In the genomic region with DNA sequence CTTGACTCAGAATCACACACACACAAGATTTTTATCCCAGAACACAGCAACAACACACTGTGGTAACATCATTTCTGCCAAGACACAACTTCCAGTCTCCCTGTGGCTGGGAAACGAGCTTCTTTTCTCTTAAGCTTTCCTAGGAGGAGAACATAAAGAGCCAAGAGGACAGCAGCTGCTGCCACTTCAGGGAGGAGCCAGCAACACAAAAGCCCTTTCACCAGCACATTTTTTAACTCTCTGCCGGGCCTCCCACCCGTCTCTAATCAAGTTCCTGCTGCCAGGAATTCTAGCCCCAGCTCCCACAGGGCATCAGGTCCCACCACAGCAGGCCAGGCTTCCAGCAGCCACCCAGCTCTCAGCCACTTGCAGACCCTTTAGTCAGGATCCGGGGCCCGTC, we compare ENCODE assay signal across 10 cellular contexts. TPM values are rescaled to one million over a fixed set of nuclear protein-coding genes. Genes with fewer than 3 reads are reported as not detected.
DNase-seq lines count a peak whose midpoint lies in the region; TF ChIP-seq lines count a peak whose summit lies in the region.
"Had no signal": no experiment of that assay in that cellular context is flagged by ENCODE, and none has a peak within 500 bp of the region (broad histone marks: within the 10 kb centered on the region; RNA-seq: fewer than 3 reads in every experiment).

No MANE protein-coding gene starts in this region.

- no peak overlapping the region for H3K4me3 ChIP-seq in H7 (ENCODE audit: insufficient read depth, low read depth, low read length)
- H3K4me3 ChIP-seq in astrocyte of the cerebellum (ENCODE audit: low read depth, low read length): peak overlapping the region; percentile 7

- no peaks in the 10 kb centered on the region for H3K27me3 ChIP-seq in H7 (ENCODE audit: control insufficient read depth, insufficient read depth, low read length)

- in situ Hi-C loops in astrocyte of the cerebellum (cut with HindIII; ENCODE audit: low sequenced_read_pairs): no loop called here

- no peaks in the 10 kb centered on the region; the same call in none of the 2 replicates for H3K36me3 ChIP-seq in H7 (replicated peaks; ENCODE audit: control insufficient read depth, insufficient read depth, low read length)

- no peak for TF ChIP-seq CTCF in astrocyte of the cerebellum (IDR thresholded peaks at IDR 0.05; ENCODE audit: low read depth, low read length, missing control alignments)
- no peak for TF ChIP-seq CTCF in GM20000 (IDR thresholded peaks at IDR 0.05; ENCODE audit: extremely low read depth, missing control alignments)

- peak; percentile 89 for DNase-seq in H7
- DNase-seq in astrocyte of the cerebellum (ENCODE audit: low read depth): peak; percentile 62
- DNase-seq in hepatic stellate cell (ENCODE audit: low spot score): peak; percentile 65
- peak; percentile 51 for DNase-seq in renal cortical epithelial cell (ENCODE audit: low read depth)
- no peak for DNase-seq in NCI-H748 (lab: John Stamatoyannopoulos, UW; ENCODE audit: unreplicated experiment)
- DNase-seq in effector CD8-positive, alpha-beta T cell (lab: John Stamatoyannopoulos, UW): no peak
- DNase-seq in GM20000 (ENCODE audit: low spot score): no peak
- no peak for DNase-seq in NCI-H128 (lab: John Stamatoyannopoulos, UW; ENCODE audit: unreplicated experiment)
- DNase-seq: activated CD8-positive, alpha-beta memory T cell treated with anti-CD3 and anti-CD28 coated beads, Interleukin-2, amount 50 U/mL, for 48 hours; NCI-H774 had no signal

RNA-seq across cellular contexts. Expression of gene FAT1, which starts 22.4 kb away (rescaled TPM):
- 83.9 and 108 TPM in 2 replicates for total RNA-seq in H7 (2014; rRNA removed; shearing (Covaris generic))
- total RNA-seq in renal cortical epithelial cell: 251 and 594 TPM in 2 replicates

Comparison
In these comparisons a context has a peak if more than half of its experiments do, and no peak if none do; other contexts are left out.
1. DNase-seq: peak in H7 (single experiment), astrocyte of the cerebellum (single experiment), hepatic stellate cell (single experiment) and renal cortical epithelial cell (single experiment); none in NCI-H748 (single experiment), effector CD8-positive, alpha-beta T cell (single experiment), GM20000 (single experiment) and NCI-H128 (single experiment).